1 cellular context compared by ENCODE assay signal in the genomic region with DNA sequence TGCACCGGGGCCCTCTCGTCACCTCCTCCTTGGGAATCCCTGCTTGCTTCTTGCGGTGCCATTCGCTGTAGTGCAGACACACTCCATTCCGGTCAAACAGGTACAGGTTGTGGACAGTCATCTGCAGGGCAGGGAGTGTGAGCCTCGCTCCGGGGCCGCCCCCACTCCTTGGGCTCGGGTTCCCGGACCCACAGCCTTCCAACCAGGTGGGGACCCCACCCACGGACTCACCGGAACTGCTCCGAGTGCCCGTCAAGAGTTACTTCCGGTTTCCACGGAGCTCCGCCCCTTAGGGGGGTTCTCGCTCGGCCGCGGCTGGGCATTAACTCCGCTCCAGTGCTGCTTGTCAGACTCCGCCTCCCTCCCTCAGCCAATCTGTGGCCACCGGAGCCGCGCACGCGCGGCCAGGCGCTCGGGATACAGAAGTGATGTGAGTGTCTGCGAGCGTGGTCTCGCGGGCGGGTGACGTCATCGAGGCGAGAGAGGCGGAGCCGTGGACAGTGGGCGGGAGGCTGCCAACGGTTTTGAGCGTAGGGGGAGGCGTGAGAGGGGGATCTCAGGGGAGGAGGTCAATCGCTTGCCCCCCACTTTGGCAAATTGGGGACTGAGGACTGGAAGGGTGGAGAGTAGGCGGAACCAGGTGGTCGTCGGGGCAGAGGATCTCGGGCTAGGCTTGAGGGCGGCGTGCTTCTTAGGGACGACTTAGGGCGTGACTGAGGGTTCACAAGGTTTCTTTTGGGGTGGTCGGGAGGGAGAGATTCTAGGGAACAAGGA.
TF ChIP-seq lines count a peak whose summit lies in the region.

A gene with protein sequence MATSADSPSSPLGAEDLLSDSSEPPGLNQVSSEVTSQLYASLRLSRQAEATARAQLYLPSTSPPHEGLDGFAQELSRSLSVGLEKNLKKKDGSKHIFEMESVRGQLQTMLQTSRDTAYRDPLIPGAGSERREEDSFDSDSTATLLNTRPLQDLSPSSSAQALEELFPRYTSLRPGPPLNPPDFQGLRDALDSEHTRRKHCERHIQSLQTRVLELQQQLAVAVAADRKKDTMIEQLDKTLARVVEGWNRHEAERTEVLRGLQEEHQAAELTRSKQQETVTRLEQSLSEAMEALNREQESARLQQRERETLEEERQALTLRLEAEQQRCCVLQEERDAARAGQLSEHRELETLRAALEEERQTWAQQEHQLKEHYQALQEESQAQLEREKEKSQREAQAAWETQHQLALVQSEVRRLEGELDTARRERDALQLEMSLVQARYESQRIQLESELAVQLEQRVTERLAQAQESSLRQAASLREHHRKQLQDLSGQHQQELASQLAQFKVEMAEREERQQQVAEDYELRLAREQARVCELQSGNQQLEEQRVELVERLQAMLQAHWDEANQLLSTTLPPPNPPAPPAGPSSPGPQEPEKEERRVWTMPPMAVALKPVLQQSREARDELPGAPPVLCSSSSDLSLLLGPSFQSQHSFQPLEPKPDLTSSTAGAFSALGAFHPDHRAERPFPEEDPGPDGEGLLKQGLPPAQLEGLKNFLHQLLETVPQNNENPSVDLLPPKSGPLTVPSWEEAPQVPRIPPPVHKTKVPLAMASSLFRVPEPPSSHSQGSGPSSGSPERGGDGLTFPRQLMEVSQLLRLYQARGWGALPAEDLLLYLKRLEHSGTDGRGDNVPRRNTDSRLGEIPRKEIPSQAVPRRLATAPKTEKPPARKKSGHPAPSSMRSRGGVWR (plus strand): TSS at position 498 of the 774 bp plus-strand sequence. CDS start 874 bp downstream, outside the sequence.
A gene with protein sequence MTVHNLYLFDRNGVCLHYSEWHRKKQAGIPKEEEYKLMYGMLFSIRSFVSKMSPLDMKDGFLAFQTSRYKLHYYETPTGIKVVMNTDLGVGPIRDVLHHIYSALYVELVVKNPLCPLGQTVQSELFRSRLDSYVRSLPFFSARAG (minus strand): TSS at position 238 of the 774 bp plus-strand sequence. CDS start 117 bp downstream, at position 121.

TF ChIP-seq in HEK293, 187 proteins besides CTCF, POLR2A, EP300 and RAD21 (continued from another document and continues in another):
- TF ChIP-seq, protein P1, sequence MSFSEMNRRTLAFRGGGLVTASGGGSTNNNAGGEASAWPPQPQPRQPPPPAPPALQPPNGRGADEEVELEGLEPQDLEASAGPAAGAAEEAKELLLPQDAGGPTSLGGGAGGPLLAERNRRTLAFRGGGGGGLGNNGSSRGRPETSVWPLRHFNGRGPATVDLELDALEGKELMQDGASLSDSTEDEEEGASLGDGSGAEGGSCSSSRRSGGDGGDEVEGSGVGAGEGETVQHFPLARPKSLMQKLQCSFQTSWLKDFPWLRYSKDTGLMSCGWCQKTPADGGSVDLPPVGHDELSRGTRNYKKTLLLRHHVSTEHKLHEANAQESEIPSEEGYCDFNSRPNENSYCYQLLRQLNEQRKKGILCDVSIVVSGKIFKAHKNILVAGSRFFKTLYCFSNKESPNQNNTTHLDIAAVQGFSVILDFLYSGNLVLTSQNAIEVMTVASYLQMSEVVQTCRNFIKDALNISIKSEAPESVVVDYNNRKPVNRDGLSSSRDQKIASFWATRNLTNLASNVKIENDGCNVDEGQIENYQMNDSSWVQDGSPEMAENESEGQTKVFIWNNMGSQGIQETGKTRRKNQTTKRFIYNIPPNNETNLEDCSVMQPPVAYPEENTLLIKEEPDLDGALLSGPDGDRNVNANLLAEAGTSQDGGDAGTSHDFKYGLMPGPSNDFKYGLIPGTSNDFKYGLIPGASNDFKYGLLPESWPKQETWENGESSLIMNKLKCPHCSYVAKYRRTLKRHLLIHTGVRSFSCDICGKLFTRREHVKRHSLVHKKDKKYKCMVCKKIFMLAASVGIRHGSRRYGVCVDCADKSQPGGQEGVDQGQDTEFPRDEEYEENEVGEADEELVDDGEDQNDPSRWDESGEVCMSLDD (tag by site-specific recombination; IDR thresholded peaks at IDR 0.05) = peak; percentile 98
- TF ChIP-seq ZFHX2 (tag by site-specific recombination; conservative IDR thresholded peaks at IDR 0.05) = peak; percentile 100
- TF ChIP-seq, protein P2, sequence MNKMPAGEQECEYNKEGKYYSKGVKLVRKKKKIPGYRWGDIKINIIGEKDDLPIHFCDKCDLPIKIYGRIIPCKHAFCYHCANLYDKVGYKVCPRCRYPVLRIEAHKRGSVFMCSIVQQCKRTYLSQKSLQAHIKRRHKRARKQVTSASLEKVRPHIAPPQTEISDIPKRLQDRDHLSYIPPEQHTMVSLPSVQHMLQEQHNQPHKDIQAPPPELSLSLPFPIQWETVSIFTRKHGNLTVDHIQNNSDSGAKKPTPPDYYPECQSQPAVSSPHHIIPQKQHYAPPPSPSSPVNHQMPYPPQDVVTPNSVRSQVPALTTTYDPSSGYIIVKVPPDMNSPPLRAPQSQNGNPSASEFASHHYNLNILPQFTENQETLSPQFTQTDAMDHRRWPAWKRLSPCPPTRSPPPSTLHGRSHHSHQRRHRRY (tag by site-specific recombination; IDR thresholded peaks at IDR 0.05) = 0 out of 2 replicates have a peak, but pooled peaks have one; percentile 32
- TF ChIP-seq ZNF654 (tag by site-specific recombination; IDR thresholded peaks at IDR 0.05; ENCODE audit: low read depth) = no peak
- TF ChIP-seq ZNF23 (tag by site-specific recombination; IDR thresholded peaks at IDR 0.05; ENCODE audit: borderline replicate concordance) = no peak
- peak; percentile 98 for TF ChIP-seq ZNF629 (tag by site-specific recombination; IDR thresholded peaks at IDR 0.05)
- peak; percentile 95 for TF ChIP-seq GLIS2 (tag by site-specific recombination; IDR thresholded peaks at IDR 0.05)
- TF ChIP-seq PRDM1 (tag by site-specific recombination; IDR thresholded peaks at IDR 0.05) = 0 out of 2 replicates have a peak, but pooled peaks have one; percentile 50
- TF ChIP-seq ZNF121 (tag by site-specific recombination; IDR thresholded peaks at IDR 0.05) = no peak
- peak; percentile 69; the same call in 1 of the 2 replicates for TF ChIP-seq YY2 (tag by site-specific recombination; IDR thresholded peaks at IDR 0.05)
- TF ChIP-seq, protein P3, sequence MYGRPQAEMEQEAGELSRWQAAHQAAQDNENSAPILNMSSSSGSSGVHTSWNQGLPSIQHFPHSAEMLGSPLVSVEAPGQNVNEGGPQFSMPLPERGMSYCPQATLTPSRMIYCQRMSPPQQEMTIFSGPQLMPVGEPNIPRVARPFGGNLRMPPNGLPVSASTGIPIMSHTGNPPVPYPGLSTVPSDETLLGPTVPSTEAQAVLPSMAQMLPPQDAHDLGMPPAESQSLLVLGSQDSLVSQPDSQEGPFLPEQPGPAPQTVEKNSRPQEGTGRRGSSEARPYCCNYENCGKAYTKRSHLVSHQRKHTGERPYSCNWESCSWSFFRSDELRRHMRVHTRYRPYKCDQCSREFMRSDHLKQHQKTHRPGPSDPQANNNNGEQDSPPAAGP (tag by site-specific recombination; IDR thresholded peaks at IDR 0.05) = peak; percentile 97
- no peak for TF ChIP-seq ZNF248 (tag by site-specific recombination; IDR thresholded peaks at IDR 0.05)
- TF ChIP-seq, protein P4, sequence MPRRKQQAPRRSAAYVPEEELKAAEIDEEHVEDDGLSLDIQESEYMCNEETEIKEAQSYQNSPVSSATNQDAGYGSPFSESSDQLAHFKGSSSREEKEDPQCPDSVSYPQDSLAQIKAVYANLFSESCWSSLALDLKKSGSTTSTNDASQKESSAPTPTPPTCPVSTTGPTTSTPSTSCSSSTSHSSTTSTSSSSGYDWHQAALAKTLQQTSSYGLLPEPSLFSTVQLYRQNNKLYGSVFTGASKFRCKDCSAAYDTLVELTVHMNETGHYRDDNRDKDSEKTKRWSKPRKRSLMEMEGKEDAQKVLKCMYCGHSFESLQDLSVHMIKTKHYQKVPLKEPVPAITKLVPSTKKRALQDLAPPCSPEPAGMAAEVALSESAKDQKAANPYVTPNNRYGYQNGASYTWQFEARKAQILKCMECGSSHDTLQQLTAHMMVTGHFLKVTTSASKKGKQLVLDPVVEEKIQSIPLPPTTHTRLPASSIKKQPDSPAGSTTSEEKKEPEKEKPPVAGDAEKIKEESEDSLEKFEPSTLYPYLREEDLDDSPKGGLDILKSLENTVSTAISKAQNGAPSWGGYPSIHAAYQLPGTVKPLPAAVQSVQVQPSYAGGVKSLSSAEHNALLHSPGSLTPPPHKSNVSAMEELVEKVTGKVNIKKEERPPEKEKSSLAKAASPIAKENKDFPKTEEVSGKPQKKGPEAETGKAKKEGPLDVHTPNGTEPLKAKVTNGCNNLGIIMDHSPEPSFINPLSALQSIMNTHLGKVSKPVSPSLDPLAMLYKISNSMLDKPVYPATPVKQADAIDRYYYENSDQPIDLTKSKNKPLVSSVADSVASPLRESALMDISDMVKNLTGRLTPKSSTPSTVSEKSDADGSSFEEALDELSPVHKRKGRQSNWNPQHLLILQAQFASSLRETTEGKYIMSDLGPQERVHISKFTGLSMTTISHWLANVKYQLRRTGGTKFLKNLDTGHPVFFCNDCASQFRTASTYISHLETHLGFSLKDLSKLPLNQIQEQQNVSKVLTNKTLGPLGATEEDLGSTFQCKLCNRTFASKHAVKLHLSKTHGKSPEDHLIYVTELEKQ (tag by site-specific recombination; IDR thresholded peaks at IDR 0.05; ENCODE audit: borderline replicate concordance) = peak; percentile 94; the same call in 1 of the 2 replicates
- TF ChIP-seq KLF16 (tag by site-specific recombination; IDR thresholded peaks at IDR 0.05) = peak; percentile 84
- TF ChIP-seq, protein P5, sequence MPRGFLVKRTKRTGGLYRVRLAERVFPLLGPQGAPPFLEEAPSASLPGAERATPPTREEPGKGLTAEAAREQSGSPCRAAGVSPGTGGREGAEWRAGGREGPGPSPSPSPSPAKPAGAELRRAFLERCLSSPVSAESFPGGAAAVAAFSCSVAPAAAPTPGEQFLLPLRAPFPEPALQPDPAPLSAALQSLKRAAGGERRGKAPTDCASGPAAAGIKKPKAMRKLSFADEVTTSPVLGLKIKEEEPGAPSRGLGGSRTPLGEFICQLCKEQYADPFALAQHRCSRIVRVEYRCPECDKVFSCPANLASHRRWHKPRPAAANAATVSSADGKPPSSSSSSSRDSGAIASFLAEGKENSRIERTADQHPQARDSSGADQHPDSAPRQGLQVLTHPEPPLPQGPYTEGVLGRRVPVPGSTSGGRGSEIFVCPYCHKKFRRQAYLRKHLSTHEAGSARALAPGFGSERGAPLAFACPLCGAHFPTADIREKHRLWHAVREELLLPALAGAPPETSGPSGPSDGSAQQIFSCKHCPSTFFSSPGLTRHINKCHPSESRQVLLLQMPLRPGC (tag by site-specific recombination; IDR thresholded peaks at IDR 0.05) = peak; percentile 88
- TF ChIP-seq, protein P6, sequence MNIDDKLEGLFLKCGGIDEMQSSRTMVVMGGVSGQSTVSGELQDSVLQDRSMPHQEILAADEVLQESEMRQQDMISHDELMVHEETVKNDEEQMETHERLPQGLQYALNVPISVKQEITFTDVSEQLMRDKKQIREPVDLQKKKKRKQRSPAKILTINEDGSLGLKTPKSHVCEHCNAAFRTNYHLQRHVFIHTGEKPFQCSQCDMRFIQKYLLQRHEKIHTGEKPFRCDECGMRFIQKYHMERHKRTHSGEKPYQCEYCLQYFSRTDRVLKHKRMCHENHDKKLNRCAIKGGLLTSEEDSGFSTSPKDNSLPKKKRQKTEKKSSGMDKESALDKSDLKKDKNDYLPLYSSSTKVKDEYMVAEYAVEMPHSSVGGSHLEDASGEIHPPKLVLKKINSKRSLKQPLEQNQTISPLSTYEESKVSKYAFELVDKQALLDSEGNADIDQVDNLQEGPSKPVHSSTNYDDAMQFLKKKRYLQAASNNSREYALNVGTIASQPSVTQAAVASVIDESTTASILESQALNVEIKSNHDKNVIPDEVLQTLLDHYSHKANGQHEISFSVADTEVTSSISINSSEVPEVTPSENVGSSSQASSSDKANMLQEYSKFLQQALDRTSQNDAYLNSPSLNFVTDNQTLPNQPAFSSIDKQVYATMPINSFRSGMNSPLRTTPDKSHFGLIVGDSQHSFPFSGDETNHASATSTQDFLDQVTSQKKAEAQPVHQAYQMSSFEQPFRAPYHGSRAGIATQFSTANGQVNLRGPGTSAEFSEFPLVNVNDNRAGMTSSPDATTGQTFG (tag by site-specific recombination; IDR thresholded peaks at IDR 0.05; ENCODE audit: borderline replicate concordance) = no peak
- TF ChIP-seq ZNF510 (tag by site-specific recombination; IDR thresholded peaks at IDR 0.05; ENCODE audit: insufficient replicate concordance) = no peak
- TF ChIP-seq, protein P7, sequence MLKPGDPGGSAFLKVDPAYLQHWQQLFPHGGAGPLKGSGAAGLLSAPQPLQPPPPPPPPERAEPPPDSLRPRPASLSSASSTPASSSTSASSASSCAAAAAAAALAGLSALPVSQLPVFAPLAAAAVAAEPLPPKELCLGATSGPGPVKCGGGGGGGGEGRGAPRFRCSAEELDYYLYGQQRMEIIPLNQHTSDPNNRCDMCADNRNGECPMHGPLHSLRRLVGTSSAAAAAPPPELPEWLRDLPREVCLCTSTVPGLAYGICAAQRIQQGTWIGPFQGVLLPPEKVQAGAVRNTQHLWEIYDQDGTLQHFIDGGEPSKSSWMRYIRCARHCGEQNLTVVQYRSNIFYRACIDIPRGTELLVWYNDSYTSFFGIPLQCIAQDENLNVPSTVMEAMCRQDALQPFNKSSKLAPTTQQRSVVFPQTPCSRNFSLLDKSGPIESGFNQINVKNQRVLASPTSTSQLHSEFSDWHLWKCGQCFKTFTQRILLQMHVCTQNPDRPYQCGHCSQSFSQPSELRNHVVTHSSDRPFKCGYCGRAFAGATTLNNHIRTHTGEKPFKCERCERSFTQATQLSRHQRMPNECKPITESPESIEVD (tag by site-specific recombination; IDR thresholded peaks at IDR 0.05) = no peak; the same call in 1 of the 2 replicates
- no peak for TF ChIP-seq ZNF530 (tag by site-specific recombination; IDR thresholded peaks at IDR 0.05; ENCODE audit: low read depth)
- peak; percentile 54; the same call in 1 of the 2 replicates for TF ChIP-seq ZNF394 (tag by site-specific recombination; IDR thresholded peaks at IDR 0.05; ENCODE audit: borderline replicate concordance)
- peak; percentile 91; the same call in 1 of the 2 replicates for TF ChIP-seq KLF7 (tag by site-specific recombination; IDR thresholded peaks at IDR 0.05; ENCODE audit: borderline replicate concordance)
- no peak; the same call in 1 of the 2 replicates for TF ChIP-seq MYNN (tag by site-specific recombination; IDR thresholded peaks at IDR 0.05; ENCODE audit: borderline replicate concordance)
- TF ChIP-seq ZNF350 (tag by site-specific recombination; IDR thresholded peaks at IDR 0.05) = no peak
- TF ChIP-seq, protein P8, sequence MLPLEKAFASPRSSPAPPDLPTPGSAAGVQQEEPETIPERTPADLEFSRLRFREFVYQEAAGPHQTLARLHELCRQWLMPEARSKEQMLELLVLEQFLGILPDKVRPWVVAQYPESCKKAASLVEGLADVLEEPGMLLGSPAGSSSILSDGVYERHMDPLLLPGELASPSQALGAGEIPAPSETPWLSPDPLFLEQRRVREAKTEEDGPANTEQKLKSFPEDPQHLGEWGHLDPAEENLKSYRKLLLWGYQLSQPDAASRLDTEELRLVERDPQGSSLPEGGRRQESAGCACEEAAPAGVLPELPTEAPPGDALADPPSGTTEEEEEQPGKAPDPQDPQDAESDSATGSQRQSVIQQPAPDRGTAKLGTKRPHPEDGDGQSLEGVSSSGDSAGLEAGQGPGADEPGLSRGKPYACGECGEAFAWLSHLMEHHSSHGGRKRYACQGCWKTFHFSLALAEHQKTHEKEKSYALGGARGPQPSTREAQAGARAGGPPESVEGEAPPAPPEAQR (tag by site-specific recombination; IDR thresholded peaks at IDR 0.05) = peak; percentile 87
- no peak; the same call in 1 of the 2 replicates for TF ChIP-seq ZNF558 (tag by site-specific recombination; IDR thresholded peaks at IDR 0.05)
- TF ChIP-seq ZIC2 (tag by site-specific recombination; IDR thresholded peaks at IDR 0.05) = peak; percentile 62
- 0 out of 2 replicates have a peak, but pooled peaks have one; percentile 31 for TF ChIP-seq OSR2 (tag by site-specific recombination; IDR thresholded peaks at IDR 0.05)
